24 cellular contexts compared by ENCODE assay signal in genomic region chr14:79395061-79395460, GRCh38.
A peak's percentile ranks its signal among the peaks of the same experiment; 100 is the strongest.
DNase-seq lines count a peak whose midpoint lies in the region; ATAC-seq and TF ChIP-seq lines count a peak whose summit lies in the region.
"Had no signal": no experiment of that assay in that cellular context is flagged by ENCODE, and none has a peak within 500 bp of the region (broad histone marks: within the 10 kb centered on the region; RNA-seq: fewer than 3 reads in every experiment).

No MANE protein-coding gene starts in this region.

- no peaks in the 10 kb centered on the region for H3K9me3 ChIP-seq in thyroid gland
- H3K9me3 ChIP-seq: BLaER1, body of pancreas, testis had no signal

- no peak overlapping the region for H3K4me3 ChIP-seq in thyroid gland (replicated peaks in 1 of 3)
- H3K4me3 ChIP-seq: BLaER1, body of pancreas, coronary artery, hepatocyte, neural progenitor cell, smooth muscle cell, testis had no signal

- no peak for TF ChIP-seq POLR2A in thyroid gland (IDR thresholded peaks at IDR 0.05)

- intact Hi-C loops in thyroid gland (cut with DNase I): no loop called here

- no peaks in the 10 kb centered on the region for H3K4me1 ChIP-seq in thyroid gland
- H3K4me1 ChIP-seq: BLaER1, body of pancreas, neural progenitor cell, testis had no signal

- no peaks in the 10 kb centered on the region for H3K27me3 ChIP-seq in thyroid gland
- H3K27me3 ChIP-seq: BLaER1, body of pancreas, hepatocyte, neural progenitor cell, testis had no signal

- DNase-seq in GM04503 (ENCODE audit: low read depth) (peak; percentile 37), amniotic epithelial cell (ENCODE audit: low read depth) (peak; percentile 66), hepatic stellate cell (ENCODE audit: low spot score) (peak; percentile 21), thyroid gland (no peak)
- DNase-seq: activated CD4-positive, alpha-beta memory T cell treated with anti-CD3 and anti-CD28 coated beads for 36 hours; activated naive CD8-positive, alpha-beta T cell treated with anti-CD3 and anti-CD28 coated beads for 36 hours; body of pancreas; H9; immature natural killer cell; NCI-H1694; NCI-H2171; NCI-H524 treated with DMSO at 0.1 percent for 48 hours; stimulated activated naive B cell treated with anti-CD40 and anti-IgM and Interleukin-4, amounts not matched to agents 10 μg/mL and 1 μg/mL and 100 μg/mL, for 72 hours; T-helper 2 cell; testis; WERI-Rb-1 had no signal

- no peak overlapping the region for H3K27ac ChIP-seq in thyroid gland
- H3K27ac ChIP-seq: BLaER1, body of pancreas, coronary artery, hepatocyte, neural progenitor cell, testis, WERI-Rb-1 had no signal

- no peak for ATAC-seq in HG03571 (IDR thresholded peaks at IDR 0.05; ENCODE audit: unreplicated experiment)
- ATAC-seq in GM21381 (IDR thresholded peaks at IDR 0.05; ENCODE audit: unreplicated experiment): no peak
- ATAC-seq in GM19395 (IDR thresholded peaks at IDR 0.05; ENCODE audit: unreplicated experiment): no peak
- ATAC-seq: body of pancreas; stimulated activated naive B cell treated with anti-CD40 and anti-IgM and Interleukin-4, amounts not matched to agents 10 μg/mL and 1 μg/mL and 100 μg/mL, for 72 hours had no signal

- no peak for TF ChIP-seq CTCF in thyroid gland (IDR thresholded peaks at IDR 0.05)

- no peaks in the 10 kb centered on the region for H3K36me3 ChIP-seq in thyroid gland
- H3K36me3 ChIP-seq: BLaER1, neural progenitor cell, WERI-Rb-1 had no signal

Comparison
In these comparisons a context has a peak if more than half of its experiments do, and no peak if none do; other contexts are left out.
1. DNase-seq: peak in GM04503 (single experiment), amniotic epithelial cell (single experiment) and hepatic stellate cell (single experiment); none in thyroid gland (0 of 2).